Comparison of ENCODE assay signal across 9 cellular contexts in the genomic region with DNA sequence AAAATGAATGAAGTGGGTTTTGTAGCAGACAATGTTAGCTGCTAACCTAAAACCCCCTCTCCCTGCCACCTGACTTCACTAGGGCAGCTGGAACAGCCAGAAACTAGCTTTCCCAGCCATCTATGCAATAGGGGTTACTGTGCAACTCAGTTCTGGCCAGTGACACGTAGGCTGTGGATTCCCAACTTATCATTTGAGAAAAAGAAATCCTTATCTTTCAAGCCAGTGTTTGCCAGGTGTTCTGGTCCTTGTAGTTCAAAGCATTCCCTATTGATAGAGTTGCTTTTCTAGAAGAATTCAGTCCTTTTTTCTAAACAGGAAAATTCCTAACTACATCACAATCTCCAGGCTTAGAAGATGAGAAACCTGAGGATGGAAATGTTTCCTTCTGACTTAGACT.
"Had no signal": no experiment of that assay in that cellular context is flagged by ENCODE, and none has a peak within 500 bp of the region (broad histone marks: within the 10 kb centered on the region; RNA-seq: fewer than 3 reads in every experiment).

No MANE protein-coding gene starts in this region.

- H3K9me3 Mint-ChIP-seq: HFFc6 had no signal

- H3K27ac Mint-ChIP-seq: GM23338, H9, HFFc6 had no signal

- H3K4me2 ChIP-seq: GM23338 had no signal

- H3K27ac ChIP-seq: GM23248 had no signal

- H3K9me3 ChIP-seq: HAP-1 had no signal

- H3K9ac ChIP-seq: GM23248 had no signal

- H3K4me3 ChIP-seq: GM23248, GM23338, HAP-1 had no signal

- H2AFZ ChIP-seq: GM23248, GM23338 had no signal

- H3K4me1 Mint-ChIP-seq: GM23338, H9 had no signal

- H3K36me3 ChIP-seq: HAP-1 had no signal

- ATAC-seq: GM23338, HCT116 had no signal

- DNase-seq: GM23248, GOT3, H7, H9, HCEC 1CT, HFFc6 had no signal

- H3K4me3 Mint-ChIP-seq: GM23338, H9, HFFc6 had no signal

- H3K4me1 ChIP-seq: HAP-1 had no signal
